ENCODE assay signal across 16 cellular contexts in genomic region chr4:34633216-34633615, GRCh38.
A peak's percentile ranks its signal among the peaks of the same experiment; 100 is the strongest.
DNase-seq lines count a peak whose midpoint lies in the region; ATAC-seq and TF ChIP-seq lines count a peak whose summit lies in the region.
"Had no signal": no experiment of that assay in that cellular context is flagged by ENCODE, and none has a peak within 500 bp of the region (broad histone marks: within the 10 kb centered on the region; RNA-seq: fewer than 3 reads in every experiment).

No MANE protein-coding gene starts in this region.

- TF ChIP-seq CTCF in choroid plexus epithelial cell (conservative IDR thresholded peaks at IDR 0.05; ENCODE audit: low read depth, low read length): no peak

- no peaks in the 10 kb centered on the region for H3K27me3 Mint-ChIP-seq in T-helper 17 cell
- H3K27me3 Mint-ChIP-seq: B cell, IgD-negative memory B cell had no signal

- H3K4me3 ChIP-seq in choroid plexus epithelial cell (ENCODE audit: low read depth, low read length): no peak overlapping the region
- H3K4me3 ChIP-seq: BLaER1 treated with 17β-estradiol and CSF1 and Interleukin-3, amounts not matched to agents 10 nM and 100 nM; HAP-1 had no signal

- H3K9me3 ChIP-seq in T-helper 17 cell (ENCODE audit: control insufficient read depth, low read length, poor library complexity, severe bottlenecking): peaks cover 3% of the 10 kb centered on the region
- H3K9me3 ChIP-seq: BLaER1 treated with 17β-estradiol and CSF1 and Interleukin-3, amounts not matched to agents 10 nM and 100 nM; HAP-1 had no signal

- DNase-seq in amniotic epithelial cell (ENCODE audit: low read depth) (peak; percentile 75), choroid plexus epithelial cell (ENCODE audit: low read depth) (peak; percentile 22), iris pigment epithelial cell (ENCODE audit: low read depth) (peak; percentile 28), kidney glomerular epithelial cell (lab: John Stamatoyannopoulos, UW) (no peak), T-helper 17 cell (no peak)
- no peak for DNase-seq in stimulated activated naive CD4-positive, alpha-beta T cell treated with Interleukin-2 at 50 U/mL for 16 hours (lab: John Stamatoyannopoulos, UW)
- DNase-seq: Calu3; CD8-positive, alpha-beta T cell; DMS79 treated with DMSO at 0.1 percent for 48 hours; GF-D8 had no signal

- H3K4me3 Mint-ChIP-seq in T-helper 17 cell: no peak overlapping the region
- H3K4me3 Mint-ChIP-seq: B cell; CD8-positive, alpha-beta T cell; IgD-negative memory B cell had no signal

- no peaks in the 10 kb centered on the region for H3K36me3 Mint-ChIP-seq in T-helper 17 cell (ENCODE audit: low read depth)
- H3K36me3 Mint-ChIP-seq: CD8-positive, alpha-beta T cell had no signal

- H3K27ac Mint-ChIP-seq in T-helper 17 cell: no peak overlapping the region
- H3K27ac Mint-ChIP-seq: B cell; CD8-positive, alpha-beta T cell; IgD-negative memory B cell had no signal

- H3K4me1 Mint-ChIP-seq in T-helper 17 cell: no peaks in the 10 kb centered on the region
- H3K4me1 Mint-ChIP-seq: B cell, IgD-negative memory B cell had no signal

- ATAC-seq in HG03025 (IDR thresholded peaks at IDR 0.05; ENCODE audit: low FRiP score, unreplicated experiment) (no peak), T-helper 17 cell (no peak)
- ATAC-seq: CD8-positive, alpha-beta T cell; HepG2 had no signal

Comparison
In these comparisons a context has a peak if more than half of its experiments do, and no peak if none do; other contexts are left out.
1. DNase-seq: peak in amniotic epithelial cell (single experiment), choroid plexus epithelial cell (single experiment) and iris pigment epithelial cell (single experiment); none in kidney glomerular epithelial cell (single experiment), stimulated activated naive CD4-positive, alpha-beta T cell treated with Interleukin-2 at 50 U/mL for 16 hours (single experiment) and T-helper 17 cell (0 of 3).